21 cellular contexts compared by ENCODE assay signal in the genomic region with DNA sequence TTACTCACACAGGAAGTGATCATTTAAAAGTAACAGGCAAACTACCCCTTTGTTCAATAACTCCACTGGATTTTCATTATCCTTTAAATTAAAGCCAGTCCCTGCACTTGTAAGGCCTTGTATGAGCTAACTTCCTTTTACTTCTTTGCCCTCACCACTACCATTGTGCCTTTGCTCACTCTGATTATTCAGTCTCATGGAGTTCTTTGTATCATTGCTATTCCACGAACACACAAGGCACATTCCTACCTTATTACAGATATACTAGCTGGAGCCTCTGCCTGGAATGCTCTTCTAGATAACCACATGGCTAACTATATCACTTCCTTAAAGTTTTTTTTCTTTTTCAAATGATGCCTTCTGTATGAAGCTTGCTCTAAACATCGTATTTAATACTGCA.
A peak's percentile ranks its signal among the peaks of the same experiment; 100 is the strongest.
DNase-seq lines count a peak whose midpoint lies in the region; ATAC-seq and TF ChIP-seq lines count a peak whose summit lies in the region.
"Had no signal": no experiment of that assay in that cellular context is flagged by ENCODE, and none has a peak within 500 bp of the region (broad histone marks: within the 10 kb centered on the region; RNA-seq: fewer than 3 reads in every experiment).

No MANE protein-coding gene starts in this region.

- intact Hi-C loops in naive thymus-derived CD4-positive, alpha-beta T cell (cut with micrococcal nuclease), result no loop called here

- H3K9me3 ChIP-seq in adipocyte (ENCODE audit: control insufficient read depth, low read length) (no peaks in the 10 kb centered on the region), endodermal cell (ENCODE audit: control insufficient read depth, low read length) (no peaks in the 10 kb centered on the region)
- no peaks in the 10 kb centered on the region for H3K9me3 ChIP-seq in naive thymus-derived CD4-positive, alpha-beta T cell (ENCODE audit: control insufficient read depth in 2 of 3, low read length in 3 of 3)
- H3K9me3 ChIP-seq: MG63 had no signal

- peak; percentile 4 for DNase-seq in HS-27A (ENCODE audit: low read depth)
- peak; percentile 30 for DNase-seq in adipocyte (ENCODE audit: low read depth)
- DNase-seq in endodermal cell, result no peak
- no peak for DNase-seq in nephron progenitor cell
- DNase-seq in naive thymus-derived CD4-positive, alpha-beta T cell, result no peak
- DNase-seq in stimulated activated effector memory CD8-positive, alpha-beta T cell treated with anti-CD3 and anti-CD28 coated beads, Interleukin-12 subunit alpha, Interleukin-12 subunit beta, amount 100 ng/mL, for 72 hours (ENCODE audit: low spot score in 2 of 2), result no peak
- no peak for DNase-seq in SK-N-DZ (ENCODE audit: low spot score)
- no peak for DNase-seq in natural killer cell treated with Interleukin-12 subunit alpha and Interleukin-12 subunit beta and Interleukin-15 and Interleukin-18, amount 100 ng/mL, for 72 hours (ENCODE audit: low spot score)
- DNase-seq: 8988T, DMS79, H7, Karpas-422, MG63, NCI-H1048, NCI-H1436 treated with DMSO at 0.1 percent for 48 hours, NCI-H2081, NCI-H510A treated with DMSO at 0.1 percent for 48 hours, NCI-H774, SHP77 treated with DMSO at 0.1 percent for 48 hours had no signal

- H3K27ac ChIP-seq in endodermal cell (ENCODE audit: low read depth, low read length), result no peak overlapping the region
- no peak overlapping the region for H3K27ac ChIP-seq in naive thymus-derived CD4-positive, alpha-beta T cell (ENCODE audit: low read depth, low read length)

- H3K27me3 Mint-ChIP-seq in endodermal cell (ENCODE audit: insufficient read depth), result no peaks in the 10 kb centered on the region
- H3K27me3 Mint-ChIP-seq in nephron progenitor cell (ENCODE audit: low read depth, poor library complexity), result no peaks in the 10 kb centered on the region
- no peaks in the 10 kb centered on the region for H3K27me3 Mint-ChIP-seq in naive thymus-derived CD4-positive, alpha-beta T cell
- no peaks in the 10 kb centered on the region for H3K27me3 Mint-ChIP-seq in natural killer cell treated with Interleukin-12 subunit alpha and Interleukin-12 subunit beta and Interleukin-15 and Interleukin-18, amount 100 ng/mL, for 72 hours
- H3K27me3 Mint-ChIP-seq: IgD-negative memory B cell had no signal

- H3K9ac ChIP-seq in adipocyte (ENCODE audit: low read length), result no peak overlapping the region
- H3K9ac ChIP-seq in endodermal cell (ENCODE audit: extremely low read depth, low read length, poor library complexity, severe bottlenecking), result no peak overlapping the region

- H3K27ac Mint-ChIP-seq in endodermal cell, result peak overlapping the region; percentile 38
- H3K27ac Mint-ChIP-seq in nephron progenitor cell, result peak overlapping the region; percentile 5
- H3K27ac Mint-ChIP-seq in naive thymus-derived CD4-positive, alpha-beta T cell, result no peak overlapping the region
- no peak overlapping the region for H3K27ac Mint-ChIP-seq in stimulated activated effector memory CD8-positive, alpha-beta T cell treated with anti-CD3 and anti-CD28 coated beads, Interleukin-12 subunit alpha, Interleukin-12 subunit beta, amount 100 ng/mL, for 72 hours
- H3K27ac Mint-ChIP-seq in natural killer cell treated with Interleukin-12 subunit alpha and Interleukin-12 subunit beta and Interleukin-15 and Interleukin-18, amount 100 ng/mL, for 72 hours, result no peak overlapping the region
- H3K27ac Mint-ChIP-seq: CD14-positive monocyte, IgD-negative memory B cell had no signal

- H3K4me3 ChIP-seq in adipocyte (ENCODE audit: low read length), result no peak overlapping the region
- H3K4me3 ChIP-seq in endodermal cell (ENCODE audit: low read length), result no peak overlapping the region
- H3K4me3 ChIP-seq in naive thymus-derived CD4-positive, alpha-beta T cell (ENCODE audit: low read length), result no peak overlapping the region
- H3K4me3 ChIP-seq: MG63 had no signal

- 50 to 87% methylated on average over 1 to 2 of the region's 2 CpGs for WGBS in endodermal cell (ENCODE audit: insufficient coverage in 1 of 2, insufficient read length in 1 of 2), 2 experiments

- CTCF ChIA-PET in naive thymus-derived CD4-positive, alpha-beta T cell (lab: Charles Lee), result no interaction called here

- H3K9me3 Mint-ChIP-seq in endodermal cell, result peaks cover 3% of the 10 kb centered on the region
- H3K9me3 Mint-ChIP-seq in nephron progenitor cell, result peaks cover 4% of the 10 kb centered on the region
- peaks cover 0 to 42% (median 4%) of the 10 kb centered on the region in 11 donors for H3K9me3 Mint-ChIP-seq in naive thymus-derived CD4-positive, alpha-beta T cell
- H3K9me3 Mint-ChIP-seq in stimulated activated effector memory CD8-positive, alpha-beta T cell treated with anti-CD3 and anti-CD28 coated beads, Interleukin-12 subunit alpha, Interleukin-12 subunit beta, amount 100 ng/mL, for 72 hours, result peaks cover 19% of the 10 kb centered on the region
- H3K9me3 Mint-ChIP-seq in natural killer cell treated with Interleukin-12 subunit alpha and Interleukin-12 subunit beta and Interleukin-15 and Interleukin-18, amount 100 ng/mL, for 72 hours, result peaks cover 33% of the 10 kb centered on the region

- POLR2A ChIA-PET in naive thymus-derived CD4-positive, alpha-beta T cell (lab: Charles Lee), result no interaction called here

- H3K4me3 Mint-ChIP-seq in endodermal cell (no peak overlapping the region), nephron progenitor cell (no peak overlapping the region)
- H3K4me3 Mint-ChIP-seq in naive thymus-derived CD4-positive, alpha-beta T cell, result no peak overlapping the region
- H3K4me3 Mint-ChIP-seq in stimulated activated effector memory CD8-positive, alpha-beta T cell treated with anti-CD3 and anti-CD28 coated beads, Interleukin-12 subunit alpha, Interleukin-12 subunit beta, amount 100 ng/mL, for 72 hours, result no peak overlapping the region
- H3K4me3 Mint-ChIP-seq in natural killer cell treated with Interleukin-12 subunit alpha and Interleukin-12 subunit beta and Interleukin-15 and Interleukin-18, amount 100 ng/mL, for 72 hours, result no peak overlapping the region
- H3K4me3 Mint-ChIP-seq: CD14-positive monocyte, IgD-negative memory B cell had no signal

- H3K4me1 ChIP-seq in adipocyte (ENCODE audit: control insufficient read depth, insufficient read depth, low read length) (no peaks in the 10 kb centered on the region), endodermal cell (ENCODE audit: control insufficient read depth, insufficient read depth, low read length) (no peaks in the 10 kb centered on the region)
- no peaks in the 10 kb centered on the region for H3K4me1 ChIP-seq in naive thymus-derived CD4-positive, alpha-beta T cell (ENCODE audit: control insufficient read depth in 2 of 2, insufficient read depth in 2 of 2, low read length in 2 of 2)

- TF ChIP-seq CTCF in endodermal cell (conservative IDR thresholded peaks at IDR 0.05), result no peak
- TF ChIP-seq CTCF in nephron progenitor cell (IDR thresholded peaks at IDR 0.05), result no peak

- H3K36me3 Mint-ChIP-seq in endodermal cell (ENCODE audit: low read depth), result no peaks in the 10 kb centered on the region
- H3K36me3 Mint-ChIP-seq in nephron progenitor cell (ENCODE audit: low read depth), result no peaks in the 10 kb centered on the region
- H3K36me3 Mint-ChIP-seq in naive thymus-derived CD4-positive, alpha-beta T cell, result no peaks in the 10 kb centered on the region
- H3K36me3 Mint-ChIP-seq in stimulated activated effector memory CD8-positive, alpha-beta T cell treated with anti-CD3 and anti-CD28 coated beads, Interleukin-12 subunit alpha, Interleukin-12 subunit beta, amount 100 ng/mL, for 72 hours, result no peaks in the 10 kb centered on the region
- H3K36me3 Mint-ChIP-seq in natural killer cell treated with Interleukin-12 subunit alpha and Interleukin-12 subunit beta and Interleukin-15 and Interleukin-18, amount 100 ng/mL, for 72 hours, result no peaks in the 10 kb centered on the region
- H3K36me3 Mint-ChIP-seq: CD14-positive monocyte had no signal

- H3K4me1 Mint-ChIP-seq in endodermal cell (peaks cover 4% of the 10 kb centered on the region), nephron progenitor cell (no peaks in the 10 kb centered on the region)
- H3K4me1 Mint-ChIP-seq in naive thymus-derived CD4-positive, alpha-beta T cell, result no peaks in the 10 kb centered on the region
- no peaks in the 10 kb centered on the region for H3K4me1 Mint-ChIP-seq in stimulated activated effector memory CD8-positive, alpha-beta T cell treated with anti-CD3 and anti-CD28 coated beads, Interleukin-12 subunit alpha, Interleukin-12 subunit beta, amount 100 ng/mL, for 72 hours
- no peaks in the 10 kb centered on the region for H3K4me1 Mint-ChIP-seq in natural killer cell treated with Interleukin-12 subunit alpha and Interleukin-12 subunit beta and Interleukin-15 and Interleukin-18, amount 100 ng/mL, for 72 hours (ENCODE audit: low read depth in 2 of 2)
- H3K4me1 Mint-ChIP-seq: CD14-positive monocyte, IgD-negative memory B cell had no signal

- H3K36me3 ChIP-seq in adipocyte (ENCODE audit: control insufficient read depth, insufficient read depth, low read length, severe bottlenecking), result no peaks in the 10 kb centered on the region
- no peaks in the 10 kb centered on the region for H3K36me3 ChIP-seq in endodermal cell (ENCODE audit: control insufficient read depth, insufficient read depth, low read length)
- no peaks in the 10 kb centered on the region for H3K36me3 ChIP-seq in naive thymus-derived CD4-positive, alpha-beta T cell (ENCODE audit: control insufficient read depth in 2 of 3, insufficient read depth in 3 of 3, low read length in 3 of 3)
- H3K36me3 ChIP-seq: MG63 had no signal

- H3K27me3 ChIP-seq in adipocyte (replicated peaks; ENCODE audit: control insufficient read depth, insufficient read depth, low read length) (no peaks in the 10 kb centered on the region), endodermal cell (ENCODE audit: control insufficient read depth, insufficient read depth, low read length, poor library complexity, severe bottlenecking) (no peaks in the 10 kb centered on the region)
- no peaks in the 10 kb centered on the region for H3K27me3 ChIP-seq in naive thymus-derived CD4-positive, alpha-beta T cell (ENCODE audit: control insufficient read depth in 2 of 2, insufficient read depth in 2 of 2, low read length in 2 of 2)
- H3K27me3 ChIP-seq: MG63 had no signal

- ATAC-seq in naive thymus-derived CD4-positive, alpha-beta T cell, result no peak
- ATAC-seq in stimulated activated effector memory CD8-positive, alpha-beta T cell treated with anti-CD3 and anti-CD28 coated beads, Interleukin-12 subunit alpha, Interleukin-12 subunit beta, amount 100 ng/mL, for 72 hours, result no peak
- no peak for ATAC-seq in natural killer cell treated with Interleukin-12 subunit alpha and Interleukin-12 subunit beta and Interleukin-15 and Interleukin-18, amount 100 ng/mL, for 72 hours

Comparison
In these comparisons a context has a peak if more than half of its experiments do, and no peak if none do; other contexts are left out.
1. DNase-seq: peak in HS-27A (single experiment) and adipocyte (single experiment); none in endodermal cell (single experiment), nephron progenitor cell (single experiment), naive thymus-derived CD4-positive, alpha-beta T cell (0 of 9), stimulated activated effector memory CD8-positive, alpha-beta T cell treated with anti-CD3 and anti-CD28 coated beads, Interleukin-12 subunit alpha, Interleukin-12 subunit beta, amount 100 ng/mL, for 72 hours (0 of 2), SK-N-DZ (single experiment) and natural killer cell treated with Interleukin-12 subunit alpha and Interleukin-12 subunit beta and Interleukin-15 and Interleukin-18, amount 100 ng/mL, for 72 hours (single experiment).
2. H3K27ac Mint-ChIP-seq: peak in endodermal cell (single experiment) and nephron progenitor cell (single experiment); none in naive thymus-derived CD4-positive, alpha-beta T cell (0 of 9), stimulated activated effector memory CD8-positive, alpha-beta T cell treated with anti-CD3 and anti-CD28 coated beads, Interleukin-12 subunit alpha, Interleukin-12 subunit beta, amount 100 ng/mL, for 72 hours (single experiment) and natural killer cell treated with Interleukin-12 subunit alpha and Interleukin-12 subunit beta and Interleukin-15 and Interleukin-18, amount 100 ng/mL, for 72 hours (0 of 2).